9 cellular contexts compared by ENCODE assay signal in genomic region chr12:67222302-67222701, GRCh38. TPM values are rescaled to one million over a fixed set of nuclear protein-coding genes. Genes with fewer than 3 reads are reported as not detected.
A peak's percentile ranks its signal among the peaks of the same experiment; 100 is the strongest.
DNase-seq lines count a peak whose midpoint lies in the region; ATAC-seq and TF ChIP-seq lines count a peak whose summit lies in the region.
"Had no signal": no experiment of that assay in that cellular context is flagged by ENCODE, and none has a peak within 500 bp of the region (broad histone marks: within the 10 kb centered on the region; RNA-seq: fewer than 3 reads in every experiment).

No MANE protein-coding gene starts in this region.

- H3F3A ChIP-seq in MM.1S (ENCODE audit: insufficient read depth, low read length), result no peaks in the 10 kb centered on the region

- H3K4me1 ChIP-seq in MM.1S (ENCODE audit: low read length), result no peaks in the 10 kb centered on the region

- H3K36me3 ChIP-seq in MM.1S (replicated peaks; ENCODE audit: insufficient read depth, low read length), result no peaks in the 10 kb centered on the region

- no peak overlapping the region for H3K4me3 Mint-ChIP-seq in nephron

- TF ChIP-seq CTCF in MM.1S (IDR thresholded peaks at IDR 0.05; ENCODE audit: low read length), result peak; percentile 28
- peak; percentile 56 for TF ChIP-seq CTCF in astrocyte of the cerebellum (IDR thresholded peaks at IDR 0.05; ENCODE audit: low read depth, low read length, missing control alignments)
- peak; percentile 35 to 51 (median 46) for TF ChIP-seq CTCF in nephron (IDR thresholded peaks at IDR 0.05; ENCODE audit: unreplicated experiment in 3 of 3)
- TF ChIP-seq CTCF in GM13976 (IDR thresholded peaks at IDR 0.05; ENCODE audit: borderline replicate concordance, control extremely low read depth, extremely low read depth, insufficient read depth, missing control alignments), result no peak

- no peaks in the 10 kb centered on the region for H3K27me3 ChIP-seq in MM.1S (replicated peaks; ENCODE audit: insufficient read depth, low read length)

- H2AFZ ChIP-seq in MM.1S (ENCODE audit: low read length), result no peak overlapping the region

- H3K27ac Mint-ChIP-seq in nephron, result no peak overlapping the region

- H3K36me3 Mint-ChIP-seq in nephron (ENCODE audit: low read depth), result no peaks in the 10 kb centered on the region

- no peak overlapping the region for H3K27ac ChIP-seq in MM.1S (ENCODE audit: low read length)

- no peaks in the 10 kb centered on the region for H4K20me1 ChIP-seq in MM.1S (ENCODE audit: insufficient read depth, low read length)

- H3K9ac ChIP-seq in MM.1S (ENCODE audit: low read length), result no peak overlapping the region

- H3K27me3 Mint-ChIP-seq in nephron (ENCODE audit: low read depth), result no peaks in the 10 kb centered on the region

- no peak overlapping the region for H3K4me2 ChIP-seq in MM.1S (ENCODE audit: low read depth, low read length)

- no peak for ATAC-seq in GM19324 (IDR thresholded peaks at IDR 0.05; ENCODE audit: low FRiP score, unreplicated experiment)

- no peaks in the 10 kb centered on the region for H3K9me2 ChIP-seq in MM.1S (replicated peaks; ENCODE audit: insufficient read depth, low read length)

- peaks cover 8% of the 10 kb centered on the region for H3K4me1 Mint-ChIP-seq in nephron

- H3K79me2 ChIP-seq in MM.1S (ENCODE audit: low read length), result no peaks in the 10 kb centered on the region

- DNase-seq in Daoy (ENCODE audit: low read depth) (peak; percentile 16), MM.1S (no peak), astrocyte of the cerebellum (ENCODE audit: low read depth) (peak; percentile 16), COLO668 (lab: John Stamatoyannopoulos, UW; ENCODE audit: unreplicated experiment) (no peak), AG08396 (ENCODE audit: low spot score) (no peak), GM13976 (ENCODE audit: low spot score) (no peak)
- DNase-seq: hippocampal formation had no signal

- H3K9me3 Mint-ChIP-seq in nephron, result peaks cover 6% of the 10 kb centered on the region

- in situ Hi-C loops in astrocyte of the cerebellum (cut with HindIII; ENCODE audit: low sequenced_read_pairs) (no loop called here), GM13976 (cut with MboI; ENCODE audit: low sequenced_read_pairs, unreplicated experiment) (no loop called here)

- H3K9me3 ChIP-seq in MM.1S (replicated peaks; ENCODE audit: insufficient read depth, low read length), result no peaks in the 10 kb centered on the region

- H3K4me3 ChIP-seq in MM.1S (ENCODE audit: low read length) (no peak overlapping the region), astrocyte of the cerebellum (ENCODE audit: low read depth, low read length) (no peak overlapping the region)

RNA-seq across cellular contexts. Expression of gene CAND1, which starts 46.9 kb away (rescaled TPM):
- 97.2 and 103 TPM in 2 replicates for total RNA-seq in Daoy (2014; rRNA removed; shearing (Covaris generic))

Comparison
In these comparisons a context has a peak if more than half of its experiments do, and no peak if none do; other contexts are left out.
1. DNase-seq: peak in Daoy (single experiment) and astrocyte of the cerebellum (single experiment); none in MM.1S (single experiment), COLO668 (single experiment), AG08396 (single experiment) and GM13976 (single experiment).